Comparison of ENCODE assay signal across 17 cellular contexts in genomic region chr11:8787372-8787771, GRCh38.
DNase-seq lines count a peak whose midpoint lies in the region; ATAC-seq lines count a peak whose summit lies in the region.
"Had no signal": no experiment of that assay in that cellular context is flagged by ENCODE, and none has a peak within 500 bp of the region (broad histone marks: within the 10 kb centered on the region; RNA-seq: fewer than 3 reads in every experiment).

No MANE protein-coding gene starts in this region.

- DNase-seq in DMS 273 (lab: John Stamatoyannopoulos, UW; ENCODE audit: unreplicated experiment) (peak; percentile 1), DMS 273 treated with DMSO at 0.1 percent for 48 hours (lab: John Stamatoyannopoulos, UW) (no peak), amniotic epithelial cell (ENCODE audit: low read depth) (peak; percentile 44), left colon (peak; percentile 56 to 75), T-helper 1 cell (no peak), SJCRH30 (no peak)
- DNase-seq: activated CD8-positive, alpha-beta T cell treated with anti-CD3 and anti-CD28 coated beads for 36 hours; activated naive CD8-positive, alpha-beta T cell treated with anti-CD3 and anti-CD28 coated beads, Interleukin-2, amount 10 ng/mL, durations not matched to agents 7 days and 5 days; activated T-cell treated with anti-CD3 and anti-CD28 coated beads, Interleukin-2, amount 50 U/mL, for 72 hours; KG1; kidney; NCI-H2171 treated with DMSO at 0.1 percent for 48 hours; NK-92 treated with Interleukin-12 subunit alpha and Interleukin-12 subunit beta, amount 100 ng/mL, for 24 hours had no signal

- peak overlapping the region; percentile 7 for H3K27ac ChIP-seq in stomach smooth muscle (ENCODE audit: low read length)
- no peak overlapping the region for H3K27ac ChIP-seq in SJCRH30
- H3K27ac ChIP-seq: 22Rv1, hepatocyte had no signal

- H3K9ac ChIP-seq in stomach smooth muscle (ENCODE audit: low read length in 2 of 2): no peak overlapping the region

- H3K27me3 ChIP-seq in stomach smooth muscle (ENCODE audit: control insufficient read depth in 1 of 2, insufficient read depth in 2 of 2, low read length in 2 of 2): no peaks in the 10 kb centered on the region
- no peaks in the 10 kb centered on the region for H3K27me3 ChIP-seq in SJCRH30
- H3K27me3 ChIP-seq: hepatocyte had no signal

- H3K36me3 ChIP-seq in stomach smooth muscle (ENCODE audit: control insufficient read depth in 2 of 2, insufficient read depth in 2 of 2, low read length in 2 of 2): no peaks in the 10 kb centered on the region
- H3K36me3 ChIP-seq in SJCRH30: peaks cover 15% of the 10 kb centered on the region

- peaks cover 37% of the 10 kb centered on the region for H3K4me1 ChIP-seq in stomach smooth muscle (ENCODE audit: control insufficient read depth, insufficient read depth, low read length)
- peaks cover 11% of the 10 kb centered on the region for H3K4me1 ChIP-seq in SJCRH30

- peak; percentile 80 for ATAC-seq in left colon
- ATAC-seq in HG03025 (IDR thresholded peaks at IDR 0.05; ENCODE audit: low FRiP score, unreplicated experiment): no peak
- ATAC-seq: activated CD8-positive, alpha-beta T cell treated with anti-CD3 and anti-CD28 coated beads for 36 hours; activated T-cell treated with anti-CD3 and anti-CD28 coated beads, Interleukin-2, amount 50 U/mL, for 72 hours had no signal

- no peaks in the 10 kb centered on the region for H3K9me3 ChIP-seq in stomach smooth muscle (ENCODE audit: control insufficient read depth in 2 of 2, low read length in 2 of 2)
- no peaks in the 10 kb centered on the region for H3K9me3 ChIP-seq in SJCRH30 (replicated peaks)

- intact Hi-C loops in left colon (cut with DNase I, micrococcal nuclease): no loop called here

- H3K4me3 ChIP-seq in stomach smooth muscle (ENCODE audit: low read length in 2 of 2): peak overlapping the region in 1 of 2 donors; percentile 16
- no peak overlapping the region for H3K4me3 ChIP-seq in SJCRH30
- H3K4me3 ChIP-seq: hepatocyte had no signal

Comparison
In these comparisons a context has a peak if more than half of its experiments do, and no peak if none do; other contexts are left out.
1. DNase-seq: peak in DMS 273 (single experiment), amniotic epithelial cell (single experiment) and left colon (2 of 2); none in DMS 273 treated with DMSO at 0.1 percent for 48 hours (single experiment), T-helper 1 cell (0 of 5) and SJCRH30 (0 of 2).